23 cellular contexts compared by ENCODE assay signal in genomic region chr6:41042167-41042566, GRCh38. TPM values are rescaled to one million over a fixed set of nuclear protein-coding genes. Genes with fewer than 3 reads are reported as not detected.
"Had no signal": no experiment of that assay in that cellular context is flagged by ENCODE, and none has a peak within 500 bp of the region (broad histone marks: within the 10 kb centered on the region; RNA-seq: fewer than 3 reads in every experiment).

Gene TSPO2, plus strand, starts transcription at chr6:41042467. Its CDS starts 519 bp downstream, at chr6:41042986.

- H3K36me3 ChIP-seq: gastrocnemius medialis, heart left ventricle, left ventricle myocardium inferior, sigmoid colon, SJSA1, thoracic aorta had no signal

- H3K9me3 ChIP-seq: gastrocnemius medialis, heart left ventricle, left ventricle myocardium inferior, mucosa of descending colon, sigmoid colon, SJSA1, thoracic aorta had no signal

- H3K27me3 ChIP-seq: gastrocnemius medialis, heart left ventricle, sigmoid colon, SJSA1 had no signal

- DNase-seq: activated B cell treated with CpG ODN at 0.5 μM for 24 hours; activated CD4-positive, alpha-beta T cell treated with anti-CD3 and anti-CD28 coated beads for 4 hours; activated CD8-positive, alpha-beta memory T cell treated with anti-CD3 and anti-CD28 coated beads, Interleukin-2, amount 50 U/mL, for 4 hours; activated gamma-delta T cell; activated T-cell treated with anti-CD3 and anti-CD28 coated beads, Interleukin-2, amount 50 U/mL, for 48 hours; amygdala; caudate nucleus; gastrocnemius medialis; heart left ventricle; kidney glomerular epithelial cell; left ventricle myocardium inferior; mucosa of descending colon; naive B cell; sigmoid colon; stimulated activated CD4-positive, alpha-beta T cell treated with anti-CD3 and anti-CD28 coated beads, Interleukin-4, amount 100 ng/mL, for 4 hours; stimulated activated naive B cell treated with anti-CD40 and anti-IgM and Interleukin-4, amounts not matched to agents 10 μg/mL and 1 μg/mL and 100 μg/mL, for 72 hours; T-helper 2 cell had no signal

- H3K79me2 ChIP-seq: parathyroid adenoma had no signal

- H3K4me1 ChIP-seq: parathyroid adenoma, sigmoid colon had no signal

- H3K4me3 ChIP-seq: gastrocnemius medialis, heart left ventricle, left ventricle myocardium inferior, mucosa of descending colon, sigmoid colon, SJSA1, thoracic aorta had no signal

- ATAC-seq: gastrocnemius medialis; heart left ventricle; mucosa of descending colon; stimulated activated naive B cell treated with anti-CD40 and anti-IgM and Interleukin-4, amounts not matched to agents 10 μg/mL and 1 μg/mL and 100 μg/mL, for 72 hours had no signal

- H3K9me3 Mint-ChIP-seq: activated B cell treated with CpG ODN at 0.5 μM for 24 hours; brain; naive B cell; stimulated activated naive B cell treated with anti-CD40 and anti-IgM and Interleukin-4, amounts not matched to agents 10 μg/mL and 1 μg/mL and 100 μg/mL, for 72 hours had no signal

- H3K4me3 Mint-ChIP-seq: activated B cell treated with CpG ODN at 0.5 μM for 24 hours; activated naive CD8-positive, alpha-beta T cell; brain; naive B cell; stimulated activated naive B cell treated with anti-CD40 and anti-IgM and Interleukin-4, amounts not matched to agents 10 μg/mL and 1 μg/mL and 100 μg/mL, for 72 hours had no signal

- H3K27ac Mint-ChIP-seq: activated B cell treated with CpG ODN at 0.5 μM for 24 hours; activated naive CD8-positive, alpha-beta T cell; stimulated activated naive B cell treated with anti-CD40 and anti-IgM and Interleukin-4, amounts not matched to agents 10 μg/mL and 1 μg/mL and 100 μg/mL, for 72 hours had no signal

- H3K27me3 Mint-ChIP-seq: activated B cell treated with CpG ODN at 0.5 μM for 24 hours; activated naive CD8-positive, alpha-beta T cell; naive B cell; stimulated activated naive B cell treated with anti-CD40 and anti-IgM and Interleukin-4, amounts not matched to agents 10 μg/mL and 1 μg/mL and 100 μg/mL, for 72 hours had no signal

- H3K27ac ChIP-seq: heart left ventricle, left ventricle myocardium inferior, parathyroid adenoma, sigmoid colon, SJSA1, thoracic aorta had no signal

- H3K36me3 Mint-ChIP-seq: brain had no signal

- H3K4me1 Mint-ChIP-seq: activated B cell treated with CpG ODN at 0.5 μM for 24 hours had no signal

- H2AFZ ChIP-seq: parathyroid adenoma had no signal

RNA-seq across cellular contexts. Expression of gene TSPO2, which starts in this region (rescaled TPM):
- total RNA-seq: activated B cell treated with CpG ODN at 0.5 μM for 24 hours, gastrocnemius medialis, heart left ventricle, left ventricle myocardium inferior, sigmoid colon, SJSA1, thoracic aorta, ureter had no signal
